ENCODE assay signal across 15 cellular contexts in genomic region chr7:151381083-151381332, GRCh38. TPM values are rescaled to one million over a fixed set of nuclear protein-coding genes. Genes with fewer than 3 reads are reported as not detected.
DNase-seq lines count a peak whose midpoint lies in the region; FAIRE-seq and TF ChIP-seq lines count a peak whose summit lies in the region.
"Had no signal": no experiment of that assay in that cellular context is flagged by ENCODE, and none has a peak within 500 bp of the region (broad histone marks: within the 10 kb centered on the region; RNA-seq: fewer than 3 reads in every experiment).

No MANE protein-coding gene starts in this region.

- no peak overlapping the region for H2BK5ac ChIP-seq in neuronal stem cell (ENCODE audit: low read length)

- peak; percentile 18 for DNase-seq in GM12865 (ENCODE audit: low read depth)
- DNase-seq in colonic mucosa, result no peak
- DNase-seq in neuronal stem cell (ENCODE audit: low spot score), result no peak
- DNase-seq in H54 (ENCODE audit: insufficient read length, low spot score), result no peak
- DNase-seq in NCI-H128 (lab: John Stamatoyannopoulos, UW; ENCODE audit: unreplicated experiment), result no peak
- no peak for DNase-seq in NCI-H1417 treated with DMSO at 0.1 percent for 48 hours (lab: John Stamatoyannopoulos, UW)
- no peak for DNase-seq in NCI-H2107 (lab: John Stamatoyannopoulos, UW)
- DNase-seq: NCI-H1694, PC-9 had no signal

- peak overlapping the region; percentile 92 for H3K18ac ChIP-seq in neuronal stem cell (ENCODE audit: low read length)

- no peak overlapping the region for H4K91ac ChIP-seq in neuronal stem cell (ENCODE audit: low read depth, low read length, poor library complexity)

- peaks cover 16% of the 10 kb centered on the region for H3K27me3 Mint-ChIP-seq in IgD-negative memory B cell

- no peak overlapping the region for H3K14ac ChIP-seq in neuronal stem cell (ENCODE audit: low read length)

- no peak overlapping the region for H3K4ac ChIP-seq in neuronal stem cell (ENCODE audit: low read length)

- no peak overlapping the region for H3K23ac ChIP-seq in neuronal stem cell (ENCODE audit: low read depth, low read length, poor library complexity)

- H3K36me3 Mint-ChIP-seq in IgD-negative memory B cell, result peaks cover 10% of the 10 kb centered on the region

- peak overlapping the region; percentile 90 for H3K4me2 ChIP-seq in neuronal stem cell (ENCODE audit: insufficient read depth, low read length, poor library complexity, severe bottlenecking)
- H3K4me2 ChIP-seq: PC-9 had no signal

- H3K9me3 ChIP-seq in colonic mucosa (no peaks in the 10 kb centered on the region), neuronal stem cell (replicated peaks in 1 of 2; ENCODE audit: control insufficient read depth in 2 of 2, insufficient read depth in 1 of 2, low read depth in 1 of 2, low read length in 2 of 2) (no peaks in the 10 kb centered on the region)
- H3K9me3 ChIP-seq: prostate gland, transverse colon had no signal

- H3K4me3 Mint-ChIP-seq in IgD-negative memory B cell, result peak overlapping the region; percentile 79 to 92 (median 90)

- FAIRE-seq in H54 (lab: Jason Lieb, UNC), result no peak

- H3K27me3 ChIP-seq in colonic mucosa, result peaks cover 19% of the 10 kb centered on the region
- H3K27me3 ChIP-seq in neuronal stem cell (ENCODE audit: control insufficient read depth in 3 of 3, insufficient read depth in 3 of 3, low read depth in 1 of 3, low read length in 3 of 3), result peaks cover 0 to 19% (median 9%) of the 10 kb centered on the region in 3 experiments

- no peak overlapping the region for H4K8ac ChIP-seq in neuronal stem cell (ENCODE audit: low read depth, low read length)

- peak overlapping the region; percentile 68 to 97 (median 96) for H3K27ac Mint-ChIP-seq in IgD-negative memory B cell
- H3K27ac Mint-ChIP-seq: activated T-helper 2 cell treated with anti-CD3 and anti-CD28 coated beads, Interferon-gamma antibody, Interleukin-2, Interleukin-4, amounts not matched to agents 10 μg/mL and 5 μg/mL and 100 μg/mL, durations not matched to agents 14 hours and 24 hours and 36 hours had no signal

- WGBS in neuronal stem cell (ENCODE audit: extremely low coverage in 2 of 2, insufficient read length in 2 of 2, insufficient replicate concordance in 1 of 2), 2 donors, result no CpG with 5 or more reads among the region's 7 CpGs

- no peaks in the 10 kb centered on the region for H3K9me3 Mint-ChIP-seq in IgD-negative memory B cell
- H3K9me3 Mint-ChIP-seq: activated T-helper 2 cell treated with anti-CD3 and anti-CD28 coated beads, Interferon-gamma antibody, Interleukin-2, Interleukin-4, amounts not matched to agents 10 μg/mL and 5 μg/mL and 100 μg/mL, durations not matched to agents 14 hours and 24 hours and 36 hours had no signal

- H2BK12ac ChIP-seq in neuronal stem cell (ENCODE audit: low read length), result no peak overlapping the region

- H3K9ac ChIP-seq in colonic mucosa (ENCODE audit: low read depth in 2 of 2, low read length in 2 of 2), result no peak overlapping the region
- peak overlapping the region; percentile 16 for H3K9ac ChIP-seq in neuronal stem cell (ENCODE audit: low read depth, low read length, poor library complexity)

- H2BK15ac ChIP-seq in neuronal stem cell (ENCODE audit: low read length), result peak overlapping the region; percentile 39

- intact Hi-C loops in colonic mucosa (cut with DNase I), result no loop called here

- H3K36me3 ChIP-seq in colonic mucosa (no peaks in the 10 kb centered on the region), neuronal stem cell (replicated peaks in 1 of 2; ENCODE audit: control insufficient read depth in 2 of 2, insufficient read depth in 2 of 2, low read length in 2 of 2) (peaks cover 26 to 39% of the 10 kb centered on the region in 2 donors)

- no peak overlapping the region for H3K4me3 ChIP-seq in GM12865 (ENCODE audit: low read depth, low read length)
- H3K4me3 ChIP-seq in colonic mucosa, result peak overlapping the region; percentile 26
- H3K4me3 ChIP-seq in neuronal stem cell (ENCODE audit: low read length in 2 of 2), result no peak overlapping the region
- H3K4me3 ChIP-seq: PC-9 had no signal

- no peak overlapping the region for H3K27ac ChIP-seq in colonic mucosa
- H3K27ac ChIP-seq in neuronal stem cell (replicated peaks; ENCODE audit: low read length), result no peak overlapping the region
- H3K27ac ChIP-seq: PC-9, prostate gland, transverse colon had no signal

- H2BK120ac ChIP-seq in neuronal stem cell (ENCODE audit: low read depth, low read length), result no peak overlapping the region

- peaks cover 4% of the 10 kb centered on the region for H3K79me1 ChIP-seq in neuronal stem cell (ENCODE audit: low read depth, low read length)

- peak overlapping the region; percentile 60 for H2AK5ac ChIP-seq in neuronal stem cell (ENCODE audit: low read depth, low read length)

- H3K4me1 ChIP-seq in colonic mucosa, result peaks cover 8% of the 10 kb centered on the region
- H3K4me1 ChIP-seq in neuronal stem cell (ENCODE audit: control insufficient read depth in 2 of 2, insufficient read depth in 1 of 2, low read depth in 1 of 2, low read length in 2 of 2), result peaks cover 0 to 13% of the 10 kb centered on the region in 2 donors

- no peak overlapping the region for H2AFZ ChIP-seq in neuronal stem cell (ENCODE audit: low read length)
- H2AFZ ChIP-seq: PC-9 had no signal

- no peak for TF ChIP-seq POLR2A in H54 (IDR thresholded peaks at IDR 0.05; ENCODE audit: low read depth, low read length)

- TF ChIP-seq CTCF in GM12865 (IDR thresholded peaks at IDR 0.05; ENCODE audit: insufficient read depth, low read depth, low read length, missing control alignments) (no peak), colonic mucosa (IDR thresholded peaks at IDR 0.05) (no peak)

- H3K4me1 Mint-ChIP-seq in IgD-negative memory B cell, result peaks cover 7 to 20% (median 9%) of the 10 kb centered on the region in 3 donors

RNA-seq across cellular contexts. Expression of gene WDR86, which starts 28.8 kb away (rescaled TPM):
- 0.54 TPM for polyA plus RNA-seq in IgD-negative memory B cell
- total RNA-seq in colonic mucosa, result 1 to 10 TPM in 1 of 2 donors, not detected in 1; 1.2 TPM
- 20.7 TPM for polyA plus RNA-seq in neuronal stem cell (2013, experiment 1 of 2)
- polyA plus RNA-seq in neuronal stem cell (2013, experiment 2 of 2), result 20.8 TPM
- total RNA-seq: activated T-helper 2 cell treated with anti-CD3 and anti-CD28 coated beads, Interferon-gamma antibody, Interleukin-2, Interleukin-4, amounts not matched to agents 10 μg/mL and 5 μg/mL and 100 μg/mL, durations not matched to agents 14 hours and 24 hours and 36 hours; chondrocyte had no signal

RNA-seq across cellular contexts. Expression of gene NUB1, which starts 39.4 kb away (rescaled TPM):
- polyA plus RNA-seq in IgD-negative memory B cell, result 82.8 TPM
- total RNA-seq in colonic mucosa, result 10 to 100 TPM; 42.3 to 55.2 TPM
- polyA plus RNA-seq in neuronal stem cell (2013, experiment 1 of 2), result 74.1 TPM
- polyA plus RNA-seq in neuronal stem cell (2013, experiment 2 of 2), result 73.2 TPM

RNA-seq across cellular contexts. Expression of gene CRYGN, which starts 58.9 kb away (rescaled TPM):
- not detected for polyA plus RNA-seq in IgD-negative memory B cell
- total RNA-seq in colonic mucosa, result not detected
- 0.24 TPM for polyA plus RNA-seq in neuronal stem cell (2013, experiment 1 of 2)
- 0.26 TPM for polyA plus RNA-seq in neuronal stem cell (2013, experiment 2 of 2)
- total RNA-seq: activated T-helper 2 cell treated with anti-CD3 and anti-CD28 coated beads, Interferon-gamma antibody, Interleukin-2, Interleukin-4, amounts not matched to agents 10 μg/mL and 5 μg/mL and 100 μg/mL, durations not matched to agents 14 hours and 24 hours and 36 hours; chondrocyte; left ventricle myocardium superior; prostate gland; transverse colon had no signal
